ENCODE assay signal across 1 cellular context in the genomic region with DNA sequence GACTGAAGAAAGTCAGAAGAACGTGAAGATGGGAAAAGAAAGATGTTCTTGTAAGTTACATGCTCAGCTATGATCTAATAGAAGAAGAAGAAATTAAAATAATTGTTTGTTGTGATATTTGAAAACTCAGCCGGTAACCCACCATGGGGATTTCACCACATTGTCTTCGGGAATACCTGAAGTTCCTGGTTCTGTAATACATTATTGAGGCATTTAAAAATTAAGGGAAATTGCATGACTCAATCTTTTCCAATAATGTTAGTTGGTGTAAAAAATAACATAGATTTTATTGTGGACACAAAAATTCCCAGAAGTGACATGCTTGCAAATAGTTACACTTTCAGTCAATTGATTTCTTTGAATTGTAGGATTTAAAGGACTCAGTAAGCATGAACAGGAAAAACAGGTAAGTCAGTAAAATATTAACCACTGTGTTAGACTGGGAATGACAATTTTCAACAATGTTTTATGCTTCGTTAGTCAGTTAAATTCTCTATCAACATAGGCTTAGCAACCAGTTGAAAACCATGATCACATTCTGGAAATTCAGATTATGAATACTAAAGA.
TF ChIP-seq lines count a peak whose summit lies in the region.

No MANE protein-coding gene starts in this region.

TF ChIP-seq in liver, 16 proteins besides CTCF, POLR2A, EP300 and RAD21 (continued from another document):
- TF ChIP-seq, protein P1, sequence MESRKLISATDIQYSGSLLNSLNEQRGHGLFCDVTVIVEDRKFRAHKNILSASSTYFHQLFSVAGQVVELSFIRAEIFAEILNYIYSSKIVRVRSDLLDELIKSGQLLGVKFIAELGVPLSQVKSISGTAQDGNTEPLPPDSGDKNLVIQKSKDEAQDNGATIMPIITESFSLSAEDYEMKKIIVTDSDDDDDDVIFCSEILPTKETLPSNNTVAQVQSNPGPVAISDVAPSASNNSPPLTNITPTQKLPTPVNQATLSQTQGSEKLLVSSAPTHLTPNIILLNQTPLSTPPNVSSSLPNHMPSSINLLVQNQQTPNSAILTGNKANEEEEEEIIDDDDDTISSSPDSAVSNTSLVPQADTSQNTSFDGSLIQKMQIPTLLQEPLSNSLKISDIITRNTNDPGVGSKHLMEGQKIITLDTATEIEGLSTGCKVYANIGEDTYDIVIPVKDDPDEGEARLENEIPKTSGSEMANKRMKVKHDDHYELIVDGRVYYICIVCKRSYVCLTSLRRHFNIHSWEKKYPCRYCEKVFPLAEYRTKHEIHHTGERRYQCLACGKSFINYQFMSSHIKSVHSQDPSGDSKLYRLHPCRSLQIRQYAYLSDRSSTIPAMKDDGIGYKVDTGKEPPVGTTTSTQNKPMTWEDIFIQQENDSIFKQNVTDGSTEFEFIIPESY (IDR thresholded peaks at IDR 0.05) = peak; percentile 43
